In the genomic region with DNA sequence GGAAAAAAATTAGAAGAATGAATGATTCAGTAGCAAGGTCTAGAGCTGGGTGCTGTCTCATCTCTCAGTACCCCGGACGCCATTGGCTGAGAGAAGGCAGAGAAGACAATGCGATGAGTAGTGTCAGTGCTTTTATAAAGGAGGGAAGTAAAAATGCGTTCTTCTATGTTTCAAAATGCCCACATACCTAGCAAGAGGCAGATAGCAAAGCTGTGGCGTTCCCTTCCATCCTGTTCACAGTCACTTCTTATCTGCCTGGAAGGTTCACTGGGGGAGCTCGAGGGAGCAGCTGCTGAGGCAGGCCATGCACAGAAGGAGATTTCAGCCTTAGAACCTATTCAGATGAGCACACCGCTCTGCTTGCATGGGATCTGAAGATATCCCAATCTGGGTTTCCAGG, we compare ENCODE assay signal across 19 cellular contexts.
"Had no signal": no experiment of that assay in that cellular context is flagged by ENCODE, and none has a peak within 500 bp of the region (broad histone marks: within the 10 kb centered on the region; RNA-seq: fewer than 3 reads in every experiment).

No MANE protein-coding gene starts in this region.

- H3K4me1 Mint-ChIP-seq: brain had no signal

- ATAC-seq: activated CD8-positive, alpha-beta T cell treated with anti-CD3 and anti-CD28 coated beads, Interleukin-2, amount 10 ng/mL, durations not matched to agents 7 days and 5 days; WTC11 had no signal

- H3K27ac Mint-ChIP-seq: activated CD8-positive, alpha-beta T cell treated with anti-CD3 and anti-CD28 coated beads, Interleukin-2, amount 10 ng/mL, durations not matched to agents 7 days and 5 days; activated naive CD8-positive, alpha-beta T cell; brain; T-helper 1 cell treated with Interleukin-12 subunit alpha and Interleukin-12 subunit beta and Interleukin-4 antibody, amounts not matched to agents 30 μg/mL and 1 μg/mL, for 36 hours; WTC11 had no signal

- H3K27me3 Mint-ChIP-seq: activated naive CD8-positive, alpha-beta T cell had no signal

- DNase-seq: activated CD4-positive, alpha-beta T cell treated with anti-CD3 and anti-CD28 coated beads for 48 hours; activated CD4-positive, alpha-beta T cell treated with anti-CD3 and anti-CD28 coated beads, Interleukin-2, amount 50 U/mL, for 4 hours; activated CD4-positive, CD25-positive, alpha-beta regulatory T cell treated with anti-CD3 and anti-CD28 coated beads, Interleukin-2, amount 50 U/mL, for 72 hours; activated CD8-positive, alpha-beta memory T cell treated with anti-CD3 and anti-CD28 coated beads, Interleukin-2, amount 50 U/mL, for 48 hours; activated CD8-positive, alpha-beta T cell treated with anti-CD3 and anti-CD28 coated beads, Interleukin-2, amount 10 ng/mL, durations not matched to agents 7 days and 5 days; activated T-cell treated with anti-CD3 and anti-CD28 coated beads, Interleukin-2, amount 50 U/mL, for 1 hour; amygdala; MG63; MV-4-11; NCI-H1092 treated with DMSO at 0.1 percent for 48 hours; NCI-H1930; NCI-H226; NCI-H524 treated with DMSO at 0.1 percent for 48 hours; PC-9; SHP77 treated with DMSO at 0.1 percent for 48 hours had no signal

- H3K4me3 Mint-ChIP-seq: activated CD8-positive, alpha-beta T cell treated with anti-CD3 and anti-CD28 coated beads, Interleukin-2, amount 10 ng/mL, durations not matched to agents 7 days and 5 days; activated naive CD8-positive, alpha-beta T cell; brain; T-helper 1 cell treated with Interleukin-12 subunit alpha and Interleukin-12 subunit beta and Interleukin-4 antibody, amounts not matched to agents 30 μg/mL and 1 μg/mL, for 36 hours; WTC11 had no signal
